8 cellular contexts compared by ENCODE assay signal in genomic region chr16:66406534-66407368, GRCh38. TPM values are rescaled to one million over a fixed set of nuclear protein-coding genes. Genes with fewer than 3 reads are reported as not detected.
DNase-seq lines count a peak whose midpoint lies in the region; ATAC-seq, FAIRE-seq and TF ChIP-seq lines count a peak whose summit lies in the region.

No MANE protein-coding gene starts in this region.

- no peak overlapping the region for H3K27ac ChIP-seq in HL-60 (replicated peaks)
- no peak overlapping the region for H3K27ac ChIP-seq in OCI-LY1 (ENCODE audit: low read depth, low read length, poor library complexity, severe bottlenecking)
- no peak overlapping the region for H3K27ac ChIP-seq in mucosa of rectum (ENCODE audit: low read depth in 2 of 2, low read length in 2 of 2)

- peak overlapping the region; percentile 29; the same call in 1 of the 2 replicates for H3K9ac ChIP-seq in OCI-LY1 (ENCODE audit: low read length)
- H3K9ac ChIP-seq in mucosa of rectum (ENCODE audit: low read depth in 1 of 2, low read length in 2 of 2): peak overlapping the region; percentile 0 to 33

- peak overlapping the region; percentile 74 for H3K4me2 ChIP-seq in OCI-LY1 (ENCODE audit: low read length)

- H3K4me1 ChIP-seq in OCI-LY1 (ENCODE audit: insufficient read depth, low read length, severe bottlenecking) (peaks cover 17% of the 10 kb centered on the region), mucosa of rectum (ENCODE audit: control insufficient read depth in 2 of 2, insufficient read depth in 2 of 2, low read length in 2 of 2) (peaks cover 5 to 9% of the 10 kb centered on the region in 2 donors)

- H3K27me3 ChIP-seq in HL-60 (ENCODE audit: insufficient read depth, poor library complexity, severe bottlenecking) (peaks cover 2% of the 10 kb centered on the region), OCI-LY1 (ENCODE audit: insufficient read depth, low read length) (peaks cover 4% of the 10 kb centered on the region), mucosa of rectum (ENCODE audit: control insufficient read depth in 2 of 2, insufficient read depth in 2 of 2, low read length in 2 of 2) (peaks cover 0 to 5% of the 10 kb centered on the region in 2 donors)

- peak overlapping the region; percentile 64 for H3K4me3 ChIP-seq in HL-60 (replicated peaks; ENCODE audit: insufficient read depth, low read length)
- H3K4me3 ChIP-seq in OCI-LY1 (ENCODE audit: low read depth, low read length, poor library complexity, severe bottlenecking): peak overlapping the region; percentile 51
- H3K4me3 ChIP-seq in mucosa of rectum (ENCODE audit: low read length in 2 of 2): peak overlapping the region; percentile 57 to 72

- H2AFZ ChIP-seq in OCI-LY1 (ENCODE audit: low read length): no peak overlapping the region

- DNase-seq in AG20443 (ENCODE audit: low spot score): peak; percentile 95
- DNase-seq in GM19239 (ENCODE audit: insufficient read length, low spot score): peak; percentile 94
- peak in 1 of 2 experiments; percentile 76 for DNase-seq in HL-60 (ENCODE audit: low read depth in 1 of 2, low spot score in 1 of 2)
- DNase-seq in activated T-cell treated with anti-CD3 and anti-CD28 coated beads for 4 hours: peak; percentile 87
- peak; percentile 84 for DNase-seq in stimulated activated CD8-positive, alpha-beta memory T cell treated with anti-CD3 and anti-CD28 coated beads, Interleukin-4, amount 100 ng/mL, for 24 hours (ENCODE audit: low read depth)

- TF ChIP-seq CTCF in HL-60 (IDR thresholded peaks at IDR 0.05; ENCODE audit: insufficient read depth, low read length) (peak; percentile 65), OCI-LY1 (IDR thresholded peaks at IDR 0.05; ENCODE audit: low read length) (peak; percentile 81)

- no peaks in the 10 kb centered on the region; the same call in 1 of the 2 replicates for H3K9me3 ChIP-seq in OCI-LY1 (ENCODE audit: low read length)
- no peaks in the 10 kb centered on the region for H3K9me3 ChIP-seq in mucosa of rectum (ENCODE audit: control insufficient read depth in 2 of 2, low read length in 2 of 2)

- no peaks in the 10 kb centered on the region for H3K79me2 ChIP-seq in OCI-LY1 (ENCODE audit: insufficient read depth, low read length)

- FAIRE-seq in GM19239 (lab: Jason Lieb, UNC): peak; percentile 71

- H3K9me2 ChIP-seq in OCI-LY1 (ENCODE audit: low read depth, low read length): no peaks in the 10 kb centered on the region

- H3K36me3 ChIP-seq in OCI-LY1 (ENCODE audit: insufficient read depth, low read length): no peaks in the 10 kb centered on the region
- H3K36me3 ChIP-seq in mucosa of rectum (ENCODE audit: control insufficient read depth in 2 of 2, insufficient read depth in 2 of 2, low read length in 2 of 2): no peaks in the 10 kb centered on the region

- H4K20me1 ChIP-seq in OCI-LY1 (ENCODE audit: insufficient read depth, low read length): no peaks in the 10 kb centered on the region

- H3F3A ChIP-seq in OCI-LY1 (ENCODE audit: insufficient read depth, low read length): no peaks in the 10 kb centered on the region

- ATAC-seq in esophagus mucosa: peak; percentile 68

RNA-seq across cellular contexts. Expression of gene BEAN1, which starts 20.3 kb away (rescaled TPM):
- total RNA-seq in esophagus mucosa: 0.92 TPM

RNA-seq across cellular contexts. Expression of gene CDH5, which starts 40.3 kb away (rescaled TPM):
- total RNA-seq in esophagus mucosa: 5.3 TPM
